ENCODE assay signal across 6 cellular contexts in the genomic region with DNA sequence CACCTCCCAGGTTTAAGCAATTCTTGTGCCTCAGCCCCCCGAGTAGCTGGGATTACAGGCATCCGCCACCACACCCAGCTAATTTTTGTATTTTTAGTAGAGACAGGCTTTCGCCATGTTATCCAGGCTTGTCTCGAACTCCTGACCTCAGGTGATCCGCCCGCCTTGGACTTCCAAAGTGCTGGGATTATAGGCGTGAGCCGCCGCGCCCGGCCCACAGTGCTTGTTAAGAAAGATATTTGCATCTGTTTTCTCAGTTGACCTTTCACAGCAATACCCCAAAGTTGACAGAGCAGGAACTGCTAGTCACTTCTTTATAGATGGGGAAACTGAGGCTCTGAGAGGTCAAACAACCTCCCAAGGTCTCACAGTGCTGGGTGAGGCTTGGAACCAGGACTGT. TPM values are rescaled to one million over a fixed set of nuclear protein-coding genes. Genes with fewer than 3 reads are reported as not detected.
DNase-seq lines count a peak whose midpoint lies in the region; ATAC-seq, FAIRE-seq and TF ChIP-seq lines count a peak whose summit lies in the region.
"Not testable (repeated sequence)": the region's sequence is repeated elsewhere in the genome, so short reads cannot be mapped to it uniquely, and the experiment has no call there.

No MANE protein-coding gene starts in this region.

- not testable (repeated sequence) for H3K56ac ChIP-seq in IMR-90 (ENCODE audit: extremely low read depth, insufficient read depth, low read length)

- CTCF ChIA-PET in IMR-90 (lab: Yijun Ruan, JAX) = not testable (repeated sequence)

- peaks cover 38% of the 10 kb centered on the region for H3K79me2 ChIP-seq in GM23338 (replicated peaks; ENCODE audit: insufficient read depth)
- H3K79me2 ChIP-seq in astrocyte (ENCODE audit: insufficient read depth, low read length) = not testable (repeated sequence)

- H3K27ac Mint-ChIP-seq in GM23338 = peak overlapping the region; percentile 59; the same call in 1 of the 2 replicates
- H3K27ac Mint-ChIP-seq in astrocyte (ENCODE audit: unreplicated experiment) = not testable (repeated sequence)
- H3K27ac Mint-ChIP-seq in nephron = peak overlapping the region in 2 of 3 experiments; percentile 60 to 82
- H3K27ac Mint-ChIP-seq in stimulated activated effector memory CD8-positive, alpha-beta T cell treated with anti-CD3 and anti-CD28 coated beads, Interleukin-12 subunit alpha, Interleukin-12 subunit beta, amount 100 ng/mL, for 72 hours = peak overlapping the region; percentile 32

- H3K4me1 ChIP-seq in GM23338 (ENCODE audit: insufficient read depth) = peaks cover 35% of the 10 kb centered on the region
- H3K4me1 ChIP-seq in IMR-90 (ENCODE audit: control insufficient read depth, insufficient read depth, low read length) = peaks cover 20% of the 10 kb centered on the region
- H3K4me1 ChIP-seq in astrocyte (ENCODE audit: insufficient read depth, low read length) = peaks cover 38% of the 10 kb centered on the region
- H3K4me1 ChIP-seq in cardiac muscle cell (ENCODE audit: low read depth) = peaks cover 22% of the 10 kb centered on the region

- not testable (repeated sequence) for H4K20me1 ChIP-seq in GM23338 (replicated peaks; ENCODE audit: insufficient read depth); IMR-90 (ENCODE audit: insufficient read depth, low read length)
- peaks cover 17% of the 10 kb centered on the region for H4K20me1 ChIP-seq in astrocyte (ENCODE audit: insufficient read depth, low read length)

- H3K4ac ChIP-seq in IMR-90 (ENCODE audit: low read depth, low read length) = not testable (repeated sequence)

- H3K27me3 ChIP-seq in GM23338 (ENCODE audit: insufficient read depth); IMR-90 (ENCODE audit: control insufficient read depth, insufficient read depth, low read length); astrocyte (ENCODE audit: insufficient read depth, low read length); cardiac muscle cell: not testable (repeated sequence)

- H3K14ac ChIP-seq in IMR-90 (replicated peaks; ENCODE audit: low read depth, low read length) = not testable (repeated sequence)

- not testable (repeated sequence) for H2BK5ac ChIP-seq in IMR-90 (ENCODE audit: low read depth, low read length, poor library complexity, severe bottlenecking)

- H3K79me1 ChIP-seq in IMR-90 (ENCODE audit: low read depth in 1 of 2, low read length in 2 of 2) = peaks cover 0 to 10% of the 10 kb centered on the region in 2 experiments; a peak in 1 of 4 replicates

- H3K4me3 ChIP-seq in GM23338; IMR-90 (ENCODE audit: insufficient read depth, low read depth, low read length); astrocyte (ENCODE audit: insufficient read depth, low read depth, low read length); cardiac muscle cell: not testable (repeated sequence)

- not testable (repeated sequence) for DNase-seq in GM23338 (ENCODE audit: low spot score); IMR-90; astrocyte (ENCODE audit: low read depth); cardiac muscle cell (ENCODE audit: low read depth in 1 of 2, low spot score in 1 of 2); stimulated activated effector memory CD8-positive, alpha-beta T cell treated with anti-CD3 and anti-CD28 coated beads, Interleukin-12 subunit alpha, Interleukin-12 subunit beta, amount 100 ng/mL, for 72 hours (ENCODE audit: low spot score in 2 of 2)

- FAIRE-seq in astrocyte (lab: Jason Lieb, UNC) = not testable (repeated sequence)

- not testable (repeated sequence) for H3K9me3 ChIP-seq in IMR-90 (ENCODE audit: control insufficient read depth, insufficient read depth, low read length); astrocyte (ENCODE audit: insufficient read depth, low read depth, low read length); cardiac muscle cell (ENCODE audit: low read depth)

- not testable (repeated sequence) for H2AFZ ChIP-seq in GM23338; IMR-90 (replicated peaks; ENCODE audit: low read length, poor library complexity); astrocyte (ENCODE audit: low read depth, low read length)

- H3K4me3 Mint-ChIP-seq in GM23338; astrocyte (ENCODE audit: unreplicated experiment); nephron; stimulated activated effector memory CD8-positive, alpha-beta T cell treated with anti-CD3 and anti-CD28 coated beads, Interleukin-12 subunit alpha, Interleukin-12 subunit beta, amount 100 ng/mL, for 72 hours: not testable (repeated sequence)

- not testable (repeated sequence) for H3K18ac ChIP-seq in IMR-90 (ENCODE audit: low read depth, low read length)

- peaks cover 64% of the 10 kb centered on the region for H3K4me1 Mint-ChIP-seq in GM23338
- H3K4me1 Mint-ChIP-seq in astrocyte (ENCODE audit: low read depth, unreplicated experiment) = peaks cover 30% of the 10 kb centered on the region
- H3K4me1 Mint-ChIP-seq in nephron = peaks cover 40% of the 10 kb centered on the region
- H3K4me1 Mint-ChIP-seq in stimulated activated effector memory CD8-positive, alpha-beta T cell treated with anti-CD3 and anti-CD28 coated beads, Interleukin-12 subunit alpha, Interleukin-12 subunit beta, amount 100 ng/mL, for 72 hours = not testable (repeated sequence)

- not testable (repeated sequence) for H2BK20ac ChIP-seq in IMR-90 (ENCODE audit: low read depth, low read length)

- H3K9me1 ChIP-seq in IMR-90 (ENCODE audit: insufficient read depth, low read length) = not testable (repeated sequence)

- peak overlapping the region; percentile 12 for H2AK9ac ChIP-seq in IMR-90 (replicated peaks; ENCODE audit: low read depth, low read length, poor library complexity)

- H3K23ac ChIP-seq in IMR-90 (ENCODE audit: low read depth, low read length) = not testable (repeated sequence)

- BruUV-seq in IMR-90 (replicated peaks; lab: Mats Ljungman, UMichigan) = not testable (repeated sequence)

- not testable (repeated sequence) for H2BK15ac ChIP-seq in IMR-90 (ENCODE audit: low read depth, low read length)

- H3K9me2 ChIP-seq in GM23338 (ENCODE audit: insufficient read depth) = not testable (repeated sequence)

- not testable (repeated sequence) for H3K36me3 Mint-ChIP-seq in GM23338 (ENCODE audit: low read depth); astrocyte (ENCODE audit: low read depth, unreplicated experiment); nephron (ENCODE audit: low read depth); stimulated activated effector memory CD8-positive, alpha-beta T cell treated with anti-CD3 and anti-CD28 coated beads, Interleukin-12 subunit alpha, Interleukin-12 subunit beta, amount 100 ng/mL, for 72 hours

- in situ Hi-C loops in IMR-90 (cut with MboI; ENCODE audit: low sequenced_read_pairs) = not testable (repeated sequence)

- not testable (repeated sequence) for TF ChIP-seq POLR2A in IMR-90 (IDR thresholded peaks at IDR 0.05; ENCODE audit: low read depth, low read length)

- not testable (repeated sequence) for H4K5ac ChIP-seq in IMR-90 (ENCODE audit: low read depth, low read length)

- intact Hi-C loops in IMR-90 (cut with micrococcal nuclease) = not testable (repeated sequence)

- POLR2A ChIA-PET in IMR-90 (lab: Charles Lee; ENCODE audit: unreplicated experiment) = not testable (repeated sequence)

- TF ChIP-seq RAD21 in IMR-90 (IDR thresholded peaks at IDR 0.05; ENCODE audit: low read length) = not testable (repeated sequence)

- H3F3A ChIP-seq in GM23338 (replicated peaks; ENCODE audit: low read depth) = not testable (repeated sequence)

- H3K4me2 ChIP-seq in GM23338; IMR-90 (ENCODE audit: low read depth, low read length): not testable (repeated sequence)
- peak overlapping the region; percentile 64 for H3K4me2 ChIP-seq in astrocyte (ENCODE audit: low read length)

- not testable (repeated sequence) for ATAC-seq in GM23338; IMR-90 (ENCODE audit: low read depth); stimulated activated effector memory CD8-positive, alpha-beta T cell treated with anti-CD3 and anti-CD28 coated beads, Interleukin-12 subunit alpha, Interleukin-12 subunit beta, amount 100 ng/mL, for 72 hours

- dilution Hi-C loops in IMR-90 (cut with HindIII; ENCODE audit: low sequenced_read_pairs, unreplicated experiment) = not testable (repeated sequence)

- not testable (repeated sequence) for H4K91ac ChIP-seq in IMR-90 (ENCODE audit: insufficient read depth, low read depth, low read length)

- not testable (repeated sequence) for H4K8ac ChIP-seq in IMR-90 (ENCODE audit: low read depth in 2 of 2, low read length in 2 of 2)

- H3K9me3 Mint-ChIP-seq in GM23338; astrocyte (ENCODE audit: unreplicated experiment); nephron; stimulated activated effector memory CD8-positive, alpha-beta T cell treated with anti-CD3 and anti-CD28 coated beads, Interleukin-12 subunit alpha, Interleukin-12 subunit beta, amount 100 ng/mL, for 72 hours: not testable (repeated sequence)

- WGBS in IMR-90 (ENCODE audit: extremely low coverage in 2 of 2, insufficient read length in 1 of 2), 2 experiments = no CpG with 5 or more reads among the region's 11 CpGs

- H3K27ac ChIP-seq in GM23338 (ENCODE audit: low read depth); IMR-90 (ENCODE audit: insufficient read depth, low read length); astrocyte (ENCODE audit: low read depth, low read length): not testable (repeated sequence)
- peak overlapping the region; percentile 10 for H3K27ac ChIP-seq in cardiac muscle cell

- H3K9ac ChIP-seq in IMR-90 (ENCODE audit: low read depth, low read length); astrocyte (ENCODE audit: low read length): not testable (repeated sequence)

- not testable (repeated sequence) for H2BK120ac ChIP-seq in IMR-90 (ENCODE audit: low read depth, low read length)

- H3K36me3 ChIP-seq in GM23338 (ENCODE audit: insufficient read depth); IMR-90 (ENCODE audit: control insufficient read depth, insufficient read depth, low read length); astrocyte (ENCODE audit: insufficient read depth, low read length); cardiac muscle cell: not testable (repeated sequence)

- not testable (repeated sequence) for TF ChIP-seq CTCF in GM23338 (conservative IDR thresholded peaks at IDR 0.05; ENCODE audit: low read depth in 2 of 2); IMR-90 (conservative IDR thresholded peaks at IDR 0.05; ENCODE audit: low read depth, low read length); astrocyte (IDR thresholded peaks at IDR 0.05; ENCODE audit: insufficient read depth, low read depth, low read length); cardiac muscle cell (IDR thresholded peaks at IDR 0.05; ENCODE audit: low read depth, low read length); nephron (IDR thresholded peaks at IDR 0.05; ENCODE audit: unreplicated experiment in 3 of 3)

- H2AK5ac ChIP-seq in IMR-90 (ENCODE audit: low read depth, low read length) = not testable (repeated sequence)

- peaks cover 18% of the 10 kb centered on the region for H3K27me3 Mint-ChIP-seq in GM23338 (ENCODE audit: insufficient read depth, low read depth, poor library complexity)
- H3K27me3 Mint-ChIP-seq in astrocyte (ENCODE audit: low read depth, unreplicated experiment); nephron (ENCODE audit: low read depth): not testable (repeated sequence)

RNA-seq across cellular contexts. Expression of a gene that starts 46.1 kb away (rescaled TPM):
- total RNA-seq in GM23338 (2014; rRNA removed; shearing (Covaris generic)) = 8.3 and 10.3 TPM in 2 replicates
- polyA plus RNA-seq in GM23338 (2016; fragmentation: Nextera tagmentation; extraction: Ambion mirVana) (11.3 and 12.3 TPM in 2 replicates), IMR-90 (2012; rRNA removed) (3.0 and 3.8 TPM in 2 replicates), cardiac muscle cell (4.0 and 5.8 TPM in 2 replicates)
- total RNA-seq in IMR-90 (2012; rRNA removed) (0.72 and 0.83 TPM in 2 replicates), astrocyte (3.2 and 3.4 TPM in 2 replicates), cardiac muscle cell (2.5 and 3.5 TPM in 2 replicates)
- polyA plus RNA-seq in IMR-90 (2012; cell fraction: cytosol; rRNA removed) = 0.79 and 3.2 TPM in 2 replicates
- polyA plus RNA-seq in IMR-90 (2012; cell fraction: nucleus; rRNA removed; ENCODE audit: low replicate concordance) = 1.6 and 2.4 TPM in 2 replicates
